Comparison of ENCODE assay signal across 23 cellular contexts in genomic region chr5:66554884-66555283, GRCh38. TPM values are rescaled to one million over a fixed set of nuclear protein-coding genes. Genes with fewer than 3 reads are reported as not detected.
DNase-seq lines count a peak whose midpoint lies in the region; ATAC-seq, FAIRE-seq and TF ChIP-seq lines count a peak whose summit lies in the region.
"Had no signal": no experiment of that assay in that cellular context is flagged by ENCODE, and none has a peak within 500 bp of the region (broad histone marks: within the 10 kb centered on the region; RNA-seq: fewer than 3 reads in every experiment).

No MANE protein-coding gene starts in this region.

- H3K4me1 ChIP-seq in DOHH2 (ENCODE audit: control insufficient read depth, low read length) (peaks cover 22% of the 10 kb centered on the region), keratinocyte (ENCODE audit: control insufficient read depth, extremely low read depth, insufficient read depth, low read length) (peaks cover 26% of the 10 kb centered on the region), testis (peaks cover 9% of the 10 kb centered on the region)
- H3K4me1 ChIP-seq: gastrocnemius medialis, SJSA1 had no signal

- H3K4me1 Mint-ChIP-seq in activated CD4-positive, alpha-beta T cell treated with anti-CD3 and anti-CD28 coated beads for 36 hours, result peaks cover 30% of the 10 kb centered on the region
- peaks cover 43% of the 10 kb centered on the region for H3K4me1 Mint-ChIP-seq in activated B cell treated with CpG ODN at 0.5 μM for 24 hours
- H3K4me1 Mint-ChIP-seq: nephron progenitor cell had no signal

- peak overlapping the region; percentile 70 for H3K4me2 ChIP-seq in DOHH2 (ENCODE audit: low read length)
- H3K4me2 ChIP-seq in keratinocyte (ENCODE audit: control insufficient read depth, extremely low read depth, insufficient read depth, low read depth, low read length), result no peak overlapping the region

- no peaks in the 10 kb centered on the region for H3K36me3 Mint-ChIP-seq in activated CD4-positive, alpha-beta T cell treated with anti-CD3 and anti-CD28 coated beads for 36 hours (ENCODE audit: low read depth)
- H3K36me3 Mint-ChIP-seq in activated B cell treated with CpG ODN at 0.5 μM for 24 hours (ENCODE audit: low read depth), result peaks cover 3% of the 10 kb centered on the region
- H3K36me3 Mint-ChIP-seq: activated naive CD4-positive, alpha-beta T cell treated with anti-CD3 and anti-CD28 coated beads, Interleukin-2, amount 50 U/mL, for 24 hours had no signal

- no peak overlapping the region for H3K4me3 Mint-ChIP-seq in activated CD4-positive, alpha-beta T cell treated with anti-CD3 and anti-CD28 coated beads for 36 hours
- no peak overlapping the region for H3K4me3 Mint-ChIP-seq in activated B cell treated with CpG ODN at 0.5 μM for 24 hours
- H3K4me3 Mint-ChIP-seq: activated naive CD4-positive, alpha-beta T cell treated with anti-CD3 and anti-CD28 coated beads, Interleukin-2, amount 50 U/mL, for 24 hours; nephron progenitor cell had no signal

- WGBS in testis, 2 donors, result 89 to 96% methylated on average over 2 of the region's 2 CpGs

- CTCF ChIA-PET in activated CD4-positive, alpha-beta T cell treated with anti-CD3 and anti-CD28 coated beads for 36 hours (lab: Charles Lee), result interaction anchor here (1.0 kb wide), 1 partner anchor 15 kb away, joined by 3 read pairs; no protein-coding TSS in a partner anchor
- CTCF ChIA-PET in activated B cell treated with CpG ODN at 0.5 μM for 24 hours (lab: Charles Lee), result no interaction called here

- no peak for ATAC-seq in activated CD4-positive, alpha-beta T cell treated with anti-CD3 and anti-CD28 coated beads for 36 hours
- ATAC-seq in activated B cell treated with CpG ODN at 0.5 μM for 24 hours (ENCODE audit: low read depth), result no peak
- no peak for ATAC-seq in HG02763 (IDR thresholded peaks at IDR 0.05; ENCODE audit: unreplicated experiment)
- ATAC-seq: gastrocnemius medialis had no signal

- H3K9ac ChIP-seq in keratinocyte (ENCODE audit: control insufficient read depth, extremely low read depth, insufficient read depth, low read length), result no peak overlapping the region

- peaks cover 3% of the 10 kb centered on the region for H3K9me3 Mint-ChIP-seq in activated CD4-positive, alpha-beta T cell treated with anti-CD3 and anti-CD28 coated beads for 36 hours (ENCODE audit: low read depth)
- no peaks in the 10 kb centered on the region for H3K9me3 Mint-ChIP-seq in activated B cell treated with CpG ODN at 0.5 μM for 24 hours

- peak overlapping the region; percentile 43 for H3K4me3 ChIP-seq in DOHH2 (ENCODE audit: low read length)
- H3K4me3 ChIP-seq in keratinocyte (ENCODE audit: control insufficient read depth in 2 of 3, extremely low read depth in 1 of 3, insufficient read depth in 2 of 3, low read depth in 1 of 3, low read length in 3 of 3), result no peak overlapping the region
- H3K4me3 ChIP-seq in testis, result no peak overlapping the region
- H3K4me3 ChIP-seq: gastrocnemius medialis, lung, mucosa of descending colon, SJSA1 had no signal

- POLR2A ChIA-PET in activated CD4-positive, alpha-beta T cell treated with anti-CD3 and anti-CD28 coated beads for 36 hours (lab: Charles Lee), result no interaction called here
- POLR2A ChIA-PET in activated B cell treated with CpG ODN at 0.5 μM for 24 hours (lab: Charles Lee), result interaction anchor here (1.1 to 1.4 kb wide), 4 partner anchors 38 to 668 kb away, joined by 3 to 8 read pairs (median 4); no protein-coding TSS in a partner anchor

- H3K9me3 ChIP-seq in DOHH2 (ENCODE audit: control insufficient read depth, insufficient read depth, low read length) (peaks cover 9% of the 10 kb centered on the region; the same call in 1 of the 2 replicates), keratinocyte (ENCODE audit: control insufficient read depth, low read depth, low read length) (peaks cover 2% of the 10 kb centered on the region), testis (no peaks in the 10 kb centered on the region)
- H3K9me3 ChIP-seq: gastrocnemius medialis, mucosa of descending colon, SJSA1 had no signal

- FAIRE-seq in keratinocyte (lab: Jason Lieb, UNC), result peak; percentile 9
- FAIRE-seq: A204.1, TTC549 had no signal

- H3K27ac Mint-ChIP-seq in activated CD4-positive, alpha-beta T cell treated with anti-CD3 and anti-CD28 coated beads for 36 hours, result peak overlapping the region; percentile 42
- peak overlapping the region; percentile 91 for H3K27ac Mint-ChIP-seq in activated B cell treated with CpG ODN at 0.5 μM for 24 hours
- H3K27ac Mint-ChIP-seq: activated naive CD4-positive, alpha-beta T cell treated with anti-CD3 and anti-CD28 coated beads, Interleukin-2, amount 50 U/mL, for 24 hours; nephron progenitor cell had no signal

- H3K27ac ChIP-seq in DOHH2 (ENCODE audit: low read depth, low read length) (peak overlapping the region; percentile 57), keratinocyte (ENCODE audit: control insufficient read depth, insufficient read depth, low read length) (peak overlapping the region; percentile 51), testis (no peak overlapping the region)
- H3K27ac ChIP-seq: gastrocnemius medialis, SJSA1 had no signal

- H3K27me3 Mint-ChIP-seq in activated CD4-positive, alpha-beta T cell treated with anti-CD3 and anti-CD28 coated beads for 36 hours, result peaks cover 18% of the 10 kb centered on the region
- H3K27me3 Mint-ChIP-seq in activated B cell treated with CpG ODN at 0.5 μM for 24 hours, result no peaks in the 10 kb centered on the region
- H3K27me3 Mint-ChIP-seq: activated naive CD4-positive, alpha-beta T cell treated with anti-CD3 and anti-CD28 coated beads, Interleukin-2, amount 50 U/mL, for 24 hours had no signal

- H4K20me1 ChIP-seq in DOHH2 (ENCODE audit: control insufficient read depth, insufficient read depth, low read depth, low read length) (no peaks in the 10 kb centered on the region), keratinocyte (ENCODE audit: control insufficient read depth, extremely low read depth, insufficient read depth, low read length) (no peaks in the 10 kb centered on the region)

- H3K79me2 ChIP-seq in DOHH2 (ENCODE audit: control insufficient read depth, low read length) (no peaks in the 10 kb centered on the region), keratinocyte (ENCODE audit: control insufficient read depth, insufficient read depth, low read length) (no peaks in the 10 kb centered on the region)

- no peaks in the 10 kb centered on the region for H3K9me1 ChIP-seq in keratinocyte (ENCODE audit: control insufficient read depth, extremely low read depth, insufficient read depth, low read length)

- DNase-seq in activated CD4-positive, alpha-beta T cell treated with anti-CD3 and anti-CD28 coated beads for 36 hours, result no peak
- no peak for DNase-seq in activated CD4-positive, alpha-beta T cell treated with anti-CD3 and anti-CD28 coated beads, Interleukin-2, amount 50 U/mL, for 4 hours
- no peak for DNase-seq in activated B cell treated with CpG ODN at 0.5 μM for 24 hours
- DNase-seq in keratinocyte (ENCODE audit: low read depth, low spot score), result no peak
- DNase-seq in testis, result no peak
- no peak for DNase-seq in erythroblast (lab: John Stamatoyannopoulos, UW)
- DNase-seq: activated CD4-positive, CD25-positive, alpha-beta regulatory T cell treated with anti-CD3 and anti-CD28 coated beads, Interleukin-2, amount 50 U/mL, for 72 hours; activated T-cell treated with anti-CD3 and anti-CD28 coated beads, Interleukin-2, amount 50 U/mL, for 1 hour; Calu3; gastrocnemius medialis; KBM-7; NCI-H1417; NCI-H510A treated with DMSO at 0.1 percent for 48 hours; nephron progenitor cell; stimulated activated naive CD4-positive, alpha-beta T cell had no signal

- dilution Hi-C loops in keratinocyte (cut with MboI; ENCODE audit: extremely low pct_ligation_motif_present, low sequenced_read_pairs), result no loop called here

- TF ChIP-seq CTCF in DOHH2 (IDR thresholded peaks at IDR 0.05; ENCODE audit: low read depth, low read length, poor library complexity, severe bottlenecking) (no peak), activated B cell treated with CpG ODN at 0.5 μM for 24 hours (IDR thresholded peaks at IDR 0.05) (no peak), keratinocyte (optimal IDR thresholded peaks at IDR 0.05 in 1 of 3, IDR thresholded peaks at IDR 0.05 in 1 of 3, conservative IDR thresholded peaks at IDR 0.05 in 1 of 3; ENCODE audit: extremely low read depth in 1 of 3, insufficient read depth in 2 of 3, low read length in 3 of 3) (no peak), testis (IDR thresholded peaks at IDR 0.05) (no peak)

- no peaks in the 10 kb centered on the region for H3K9me2 ChIP-seq in DOHH2 (replicated peaks; ENCODE audit: control insufficient read depth, low read length)

- H3K36me3 ChIP-seq in DOHH2 (ENCODE audit: control insufficient read depth, low read length) (0 out of 2 replicates have a peak, but pooled peaks cover 4% of the 10 kb centered on the region), keratinocyte (ENCODE audit: control insufficient read depth in 2 of 2, extremely low read depth in 1 of 2, insufficient read depth in 2 of 2, low read length in 2 of 2) (no peaks in the 10 kb centered on the region), testis (ENCODE audit: low read depth, missing control alignments) (no peaks in the 10 kb centered on the region)
- H3K36me3 ChIP-seq: gastrocnemius medialis, SJSA1 had no signal

- H3K27me3 ChIP-seq in DOHH2 (ENCODE audit: control insufficient read depth, low read length), result no peaks in the 10 kb centered on the region
- no peaks in the 10 kb centered on the region for H3K27me3 ChIP-seq in keratinocyte (ENCODE audit: control insufficient read depth, extremely low read depth, insufficient read depth, low read length)
- no peaks in the 10 kb centered on the region for H3K27me3 ChIP-seq in testis
- H3K27me3 ChIP-seq: gastrocnemius medialis, SJSA1 had no signal

- intact Hi-C loops in activated CD4-positive, alpha-beta T cell treated with anti-CD3 and anti-CD28 coated beads for 36 hours (cut with DNase I, micrococcal nuclease), result loop anchor here (1.0 to 10.0 kb wide), 8 partner anchors 15 to 1877 kb away; partner anchors contain the start of gene MAST4 (in 1 of the 2)
- intact Hi-C loops in activated B cell treated with CpG ODN at 0.5 μM for 24 hours (cut with micrococcal nuclease), result loop anchor here (1.0 to 5.0 kb wide), 8 partner anchors 12 to 642 kb away; partner anchors contain the start of genes CD180 and MAST4
- intact Hi-C loops in testis (cut with DNase I; ENCODE audit: low total_unique reads), result no loop called here

- TF ChIP-seq POLR2A in testis (IDR thresholded peaks at IDR 0.05), result no peak
- TF ChIP-seq POLR2A in erythroblast (IDR thresholded peaks at IDR 0.05; ENCODE audit: low read length), result no peak

- H2AFZ ChIP-seq in keratinocyte (ENCODE audit: control insufficient read depth, low read length), result no peak overlapping the region

- H3F3A ChIP-seq in DOHH2 (ENCODE audit: control insufficient read depth, insufficient read depth), result no peaks in the 10 kb centered on the region

RNA-seq across cellular contexts. Expression of gene MAST4, which starts 41.3 kb away (rescaled TPM):
- 10 to 100 TPM; 19.2 to 26.7 TPM for total RNA-seq in activated CD4-positive, alpha-beta T cell treated with anti-CD3 and anti-CD28 coated beads for 36 hours
- total RNA-seq in activated B cell treated with CpG ODN at 0.5 μM for 24 hours (10.3 and 17.2 TPM in 2 replicates), testis (10 to 100 TPM; 51.4 to 56.4 TPM)
- polyA plus RNA-seq in keratinocyte (19.8 to 20.8 TPM (median 20.3 TPM) in 3 replicates), testis (ENCODE audit: insufficient read depth, low read depth, low replicate concordance) (27.2 TPM)
- 34.0 TPM for polyA plus RNA-seq in keratinocyte (2011; ENCODE audit: low read depth)
- polyA plus RNA-seq in keratinocyte (2011; cell fraction: cytosol; rRNA removed), result 13.9 and 18.3 TPM in 2 replicates
- 67.4 and 73.9 TPM in 2 replicates for polyA plus RNA-seq in keratinocyte (2011; cell fraction: nucleus; rRNA removed)
- polyA plus RNA-seq in keratinocyte (2012; ENCODE audit: low replicate concordance), result 19.3 and 32.9 TPM in 2 replicates
- polyA minus RNA-seq in keratinocyte, result 68.7 to 96.4 TPM (median 93.1 TPM) in 3 replicates
- 17.1 TPM for polyA minus RNA-seq in keratinocyte (2011; cell fraction: cytosol; rRNA and poly(A)+ RNA removed)
- 129 and 267 TPM in 2 replicates for polyA minus RNA-seq in keratinocyte (2011; cell fraction: nucleus; rRNA and poly(A)+ RNA removed)

Comparison
In these comparisons a context has a peak if more than half of its experiments do, and no peak if none do; other contexts are left out.
1. H3K27ac ChIP-seq: peak in DOHH2 (single experiment) and keratinocyte (single experiment); none in testis (0 of 2).